In genomic region chr12:99486277-99486676, GRCh38 we compare ENCODE assay signal across 1 cellular context.
TF ChIP-seq lines count a peak whose summit lies in the region.

No MANE protein-coding gene starts in this region.

TF ChIP-seq in HEK293, 187 proteins besides CTCF, POLR2A, EP300 and RAD21 (continued from another document and continues in another):
- peak; percentile 39; the same call in 1 of the 2 replicates for TF ChIP-seq ZBTB11 (tag by site-specific recombination; conservative IDR thresholded peaks at IDR 0.05; ENCODE audit: low read depth)
- TF ChIP-seq PRDM6 (tag by site-specific recombination; IDR thresholded peaks at IDR 0.05) = no peak
- no peak for TF ChIP-seq ZNF830 (tag by site-specific recombination; IDR thresholded peaks at IDR 0.05; ENCODE audit: low read depth)
- no peak for TF ChIP-seq ZNF777 (tag by site-specific recombination; IDR thresholded peaks at IDR 0.05; ENCODE audit: borderline replicate concordance)
- TF ChIP-seq ZNF169 (tag by site-specific recombination; IDR thresholded peaks at IDR 0.05) = no peak
- TF ChIP-seq ZNF26 (tag by site-specific recombination; IDR thresholded peaks at IDR 0.05) = no peak
- TF ChIP-seq ZNF518A (tag by site-specific recombination; conservative IDR thresholded peaks at IDR 0.05; ENCODE audit: low read depth) = peak; percentile 69
- TF ChIP-seq ZNF354C (tag by site-specific recombination; IDR thresholded peaks at IDR 0.05; ENCODE audit: borderline replicate concordance, low read depth) = no peak
- no peak for TF ChIP-seq KLF8 (tag by site-specific recombination; IDR thresholded peaks at IDR 0.05)
- 0 out of 2 replicates have a peak, but pooled peaks have one; percentile 21 for TF ChIP-seq ZNF433 (tag by site-specific recombination; IDR thresholded peaks at IDR 0.05; ENCODE audit: low read depth)
- TF ChIP-seq ZNF223 (tag by site-specific recombination; IDR thresholded peaks at IDR 0.05) = no peak
- no peak for TF ChIP-seq ZNF23 (tag by site-specific recombination; IDR thresholded peaks at IDR 0.05; ENCODE audit: borderline replicate concordance)
- no peak for TF ChIP-seq ZNF792 (tag by site-specific recombination; IDR thresholded peaks at IDR 0.05)
- TF ChIP-seq ZNF791 (tag by site-specific recombination; IDR thresholded peaks at IDR 0.05) = no peak
- TF ChIP-seq TSHZ1 (tag by site-specific recombination; IDR thresholded peaks at IDR 0.05; ENCODE audit: borderline replicate concordance) = no peak
- TF ChIP-seq AEBP2 (tag by site-specific recombination; IDR thresholded peaks at IDR 0.05; ENCODE audit: borderline replicate concordance) = no peak
- TF ChIP-seq ZNF394 (tag by site-specific recombination; IDR thresholded peaks at IDR 0.05; ENCODE audit: borderline replicate concordance) = peak; percentile 69; the same call in 1 of the 2 replicates
- TF ChIP-seq SP7 (tag by site-specific recombination; IDR thresholded peaks at IDR 0.05) = no peak
- no peak for TF ChIP-seq ZNF37A (tag by site-specific recombination; IDR thresholded peaks at IDR 0.05)
- TF ChIP-seq HOXC10 (CRISPR knock-in tag; IDR thresholded peaks at IDR 0.05) = no peak
- TF ChIP-seq ZSCAN18 (tag by site-specific recombination; IDR thresholded peaks at IDR 0.05) = no peak
- TF ChIP-seq ZFP3 (tag by site-specific recombination; IDR thresholded peaks at IDR 0.05; ENCODE audit: low read depth) = no peak
- no peak for TF ChIP-seq ZNF677 (tag by site-specific recombination; IDR thresholded peaks at IDR 0.05)
- TF ChIP-seq ZNF530 (tag by site-specific recombination; IDR thresholded peaks at IDR 0.05; ENCODE audit: low read depth) = no peak
- no peak for TF ChIP-seq ZNF670 (tag by site-specific recombination; IDR thresholded peaks at IDR 0.05; ENCODE audit: low read depth)
- peak; percentile 49 for TF ChIP-seq ZNF555 (tag by site-specific recombination; conservative IDR thresholded peaks at IDR 0.05)
- no peak for TF ChIP-seq ZNF221 (tag by site-specific recombination; IDR thresholded peaks at IDR 0.05; ENCODE audit: borderline replicate concordance)
- TF ChIP-seq ZNF610 (tag by site-specific recombination; IDR thresholded peaks at IDR 0.05; ENCODE audit: borderline replicate concordance) = no peak
- peak; percentile 63 for TF ChIP-seq ZNF140 (tag by site-specific recombination; IDR thresholded peaks at IDR 0.05)
- no peak for TF ChIP-seq SP3 (tag by site-specific recombination; IDR thresholded peaks at IDR 0.05)
- TF ChIP-seq YY2 (tag by site-specific recombination; IDR thresholded peaks at IDR 0.05) = no peak
- no peak for TF ChIP-seq ZNF629 (tag by site-specific recombination; IDR thresholded peaks at IDR 0.05)
- no peak for TF ChIP-seq HIC1 (tag by site-specific recombination; IDR thresholded peaks at IDR 0.05)
- peak; percentile 25 for TF ChIP-seq ZNF529 (tag by site-specific recombination; IDR thresholded peaks at IDR 0.05; ENCODE audit: insufficient replicate concordance)
- no peak for TF ChIP-seq ZNF658 (tag by site-specific recombination; IDR thresholded peaks at IDR 0.05)
- no peak for TF ChIP-seq ZBTB17 (tag by site-specific recombination; IDR thresholded peaks at IDR 0.05)
- no peak for TF ChIP-seq TRIM28 (IDR thresholded peaks at IDR 0.05; ENCODE audit: borderline replicate concordance, low read length)
- TF ChIP-seq KLF7 (tag by site-specific recombination; IDR thresholded peaks at IDR 0.05; ENCODE audit: borderline replicate concordance) = no peak
- TF ChIP-seq ZBTB1 (tag by site-specific recombination; IDR thresholded peaks at IDR 0.05) = no peak
- no peak for TF ChIP-seq ZNF660 (tag by site-specific recombination; IDR thresholded peaks at IDR 0.05)
- peak; percentile 24; the same call in 1 of the 2 replicates for TF ChIP-seq ZNF654 (tag by site-specific recombination; IDR thresholded peaks at IDR 0.05; ENCODE audit: low read depth)
